ENCODE assay signal across 2 cellular contexts in genomic region chr7:134478707-134479106, GRCh38.
TF ChIP-seq lines count a peak whose summit lies in the region.

No MANE protein-coding gene starts in this region.

TF ChIP-seq in SK-N-SH, 30 proteins besides CTCF, POLR2A, EP300 and RAD21 (continued from another document):
- TF ChIP-seq RCOR1 (IDR thresholded peaks at IDR 0.05; ENCODE audit: low read length) (no peak), USF2 (IDR thresholded peaks at IDR 0.05; ENCODE audit: borderline replicate concordance, low read depth, low read length) (no peak), FOSL2 (IDR thresholded peaks at IDR 0.05; ENCODE audit: borderline replicate concordance, low read depth) (no peak), CHD2 (IDR thresholded peaks at IDR 0.05; ENCODE audit: low read length, partially characterized antibody) (no peak), RXRA (IDR thresholded peaks at IDR 0.05; ENCODE audit: borderline replicate concordance, low read depth) (no peak), PBX3 (IDR thresholded peaks at IDR 0.05) (no peak), JUND (IDR thresholded peaks at IDR 0.05) (no peak), FOXM1 (IDR thresholded peaks at IDR 0.05; ENCODE audit: low read depth) (no peak), RFX5 (IDR thresholded peaks at IDR 0.05; ENCODE audit: low read length) (no peak), POLR2AphosphoS5 (IDR thresholded peaks at IDR 0.05; ENCODE audit: low read depth, low read length) (no peak), USF1 (IDR thresholded peaks at IDR 0.05; ENCODE audit: borderline replicate concordance, low read depth) (no peak)

TF ChIP-seq in SK-N-SH treated with all-trans-retinoic acid at 6 μM for 48 hours, 23 proteins besides CTCF, POLR2A, EP300 and RAD21 (continued from another document):
- no peak for TF ChIP-seq POU6F1 (CRISPR knock-in tag; IDR thresholded peaks at IDR 0.05; ENCODE audit: borderline replicate concordance, low read depth)
- TF ChIP-seq ARNTL (CRISPR knock-in tag; IDR thresholded peaks at IDR 0.05; ENCODE audit: borderline replicate concordance, low read depth): no peak
- no peak for TF ChIP-seq BACH2 (CRISPR knock-in tag; IDR thresholded peaks at IDR 0.05; ENCODE audit: borderline replicate concordance)
- no peak for TF ChIP-seq ZNF8 (CRISPR knock-in tag; IDR thresholded peaks at IDR 0.05)
- TF ChIP-seq PPARA (CRISPR knock-in tag; IDR thresholded peaks at IDR 0.05; ENCODE audit: borderline replicate concordance): no peak
- TF ChIP-seq CSRNP3 (CRISPR knock-in tag; IDR thresholded peaks at IDR 0.05): no peak
- TF ChIP-seq TCF4 (CRISPR knock-in tag; IDR thresholded peaks at IDR 0.05; ENCODE audit: borderline replicate concordance): no peak
- TF ChIP-seq OSR1 (CRISPR knock-in tag; IDR thresholded peaks at IDR 0.05): no peak
- no peak for TF ChIP-seq RARB (CRISPR knock-in tag; IDR thresholded peaks at IDR 0.05)
- no peak for TF ChIP-seq ZC3H10 (CRISPR knock-in tag; IDR thresholded peaks at IDR 0.05)
- no peak for TF ChIP-seq TOX (CRISPR knock-in tag; IDR thresholded peaks at IDR 0.05; ENCODE audit: borderline replicate concordance)
- TF ChIP-seq ZNF565 (CRISPR knock-in tag; conservative IDR thresholded peaks at IDR 0.05; ENCODE audit: low read depth): no peak
